ENCODE assay signal across 8 cellular contexts in genomic region chr12:38904417-38904931, GRCh38. TPM values are rescaled to one million over a fixed set of nuclear protein-coding genes. Genes with fewer than 3 reads are reported as not detected.
DNase-seq lines count a peak whose midpoint lies in the region; TF ChIP-seq lines count a peak whose summit lies in the region.
"Not testable (repeated sequence)": the region's sequence is repeated elsewhere in the genome, so short reads cannot be mapped to it uniquely, and the experiment has no call there.

No MANE protein-coding gene starts in this region.

- H3K4ac ChIP-seq in mesendoderm (ENCODE audit: low read depth, low read length); trophoblast cell (ENCODE audit: low read depth, low read length): not testable (repeated sequence)

- not testable (repeated sequence) for H3K36me3 ChIP-seq in mesendoderm (ENCODE audit: control insufficient read depth, insufficient read depth, low read length); trophoblast cell (ENCODE audit: control insufficient read depth in 1 of 2, insufficient read depth in 2 of 2, low read length in 2 of 2); tibial artery

- H3K23ac ChIP-seq in mesendoderm (ENCODE audit: low read length); trophoblast cell (ENCODE audit: low read length): not testable (repeated sequence)

- H3K27ac ChIP-seq in RWPE1 = peak overlapping the region; percentile 99
- peak overlapping the region; percentile 60 for H3K27ac ChIP-seq in cingulate gyrus (ENCODE audit: low read depth, low read length)
- peak overlapping the region; percentile 80 for H3K27ac ChIP-seq in mesendoderm (ENCODE audit: low read depth, low read length)
- H3K27ac ChIP-seq in trophoblast cell (ENCODE audit: low read depth, low read length) = peak overlapping the region; percentile 80
- peak overlapping the region; percentile 93 to 97 for H3K27ac ChIP-seq in tibial artery

- peaks cover 37% of the 10 kb centered on the region for H3K36me3 Mint-ChIP-seq in Calu3 (ENCODE audit: insufficient read depth, unreplicated experiment)
- not testable (repeated sequence) for H3K36me3 Mint-ChIP-seq in activated naive CD4-positive, alpha-beta T cell treated with anti-CD3 and anti-CD28 coated beads, Interleukin-2, amount 50 U/mL, for 24 hours; glutamatergic neuron (ENCODE audit: unreplicated experiment)

- H3K27ac Mint-ChIP-seq in Calu3 (ENCODE audit: unreplicated experiment) (peak overlapping the region; percentile 88), glutamatergic neuron (ENCODE audit: unreplicated experiment) (peak overlapping the region; percentile 52)
- peak overlapping the region; percentile 86 for H3K27ac Mint-ChIP-seq in activated naive CD4-positive, alpha-beta T cell treated with anti-CD3 and anti-CD28 coated beads, Interleukin-2, amount 50 U/mL, for 24 hours

- not testable (repeated sequence) for BruUV-seq in Calu3 (replicated peaks; lab: Mats Ljungman, UMichigan)

- TF ChIP-seq CTCF in Calu3 (IDR thresholded peaks at IDR 0.05; ENCODE audit: unreplicated experiment); RWPE1 (conservative IDR thresholded peaks at IDR 0.05; ENCODE audit: low read depth); glutamatergic neuron (IDR thresholded peaks at IDR 0.05; ENCODE audit: partially characterized antibody, unreplicated experiment); tibial artery (IDR thresholded peaks at IDR 0.05): not testable (repeated sequence)

- H3K9me3 ChIP-seq in trophoblast cell (ENCODE audit: insufficient read depth, low read depth, low read length); tibial artery: not testable (repeated sequence)

- peak overlapping the region; percentile 86 for H3K9ac ChIP-seq in mesendoderm (ENCODE audit: low read length)
- H3K9ac ChIP-seq in trophoblast cell (ENCODE audit: low read length) = not testable (repeated sequence)

- not testable (repeated sequence) for H2BK5ac ChIP-seq in mesendoderm (ENCODE audit: low read length); trophoblast cell (ENCODE audit: low read depth, low read length, poor library complexity)

- POLR2A ChIA-PET in RWPE1 (lab: Yijun Ruan, JAX; ENCODE audit: low non-redundant PET) = not testable (repeated sequence)

- H4K5ac ChIP-seq in mesendoderm (ENCODE audit: low read length) = not testable (repeated sequence)

- not testable (repeated sequence) for H3K79me2 ChIP-seq in mesendoderm (ENCODE audit: control insufficient read depth, insufficient read depth, low read length); trophoblast cell (ENCODE audit: control insufficient read depth, insufficient read depth, low read length, poor library complexity)

- H3K4me2 ChIP-seq in mesendoderm (ENCODE audit: low read length) = peak overlapping the region; percentile 31
- H3K4me2 ChIP-seq in trophoblast cell (ENCODE audit: low read length) = peak overlapping the region; percentile 86

- not testable (repeated sequence) for H3K4me1 ChIP-seq in mesendoderm (ENCODE audit: control insufficient read depth, low read depth, low read length); trophoblast cell (ENCODE audit: control insufficient read depth in 1 of 2, insufficient read depth in 2 of 2, low read length in 2 of 2)
- H3K4me1 ChIP-seq in tibial artery = peaks cover 0 to 22% (median 0%) of the 10 kb centered on the region in 4 donors

- not testable (repeated sequence) for H2BK12ac ChIP-seq in trophoblast cell (ENCODE audit: low read length)

- WGBS in mesendoderm (ENCODE audit: extremely low coverage, insufficient coverage, low lambda C conversion rate) = no CpG with 5 or more reads among the region's 23 CpGs
- WGBS in trophoblast cell (ENCODE audit: extremely low coverage, insufficient coverage, insufficient read length) = no CpG with 5 or more reads among the region's 23 CpGs

- H3K9me3 Mint-ChIP-seq in Calu3 (ENCODE audit: low read depth, unreplicated experiment); activated naive CD4-positive, alpha-beta T cell treated with anti-CD3 and anti-CD28 coated beads, Interleukin-2, amount 50 U/mL, for 24 hours; glutamatergic neuron (ENCODE audit: unreplicated experiment): not testable (repeated sequence)

- H3K4me1 Mint-ChIP-seq in Calu3 (ENCODE audit: low read depth, unreplicated experiment) = peaks cover 12% of the 10 kb centered on the region
- peaks cover 33% of the 10 kb centered on the region for H3K4me1 Mint-ChIP-seq in activated naive CD4-positive, alpha-beta T cell treated with anti-CD3 and anti-CD28 coated beads, Interleukin-2, amount 50 U/mL, for 24 hours
- H3K4me1 Mint-ChIP-seq in glutamatergic neuron (ENCODE audit: low read depth, unreplicated experiment) = not testable (repeated sequence)

- not testable (repeated sequence) for H3K4me3 ChIP-seq in mesendoderm (ENCODE audit: low read length); trophoblast cell (ENCODE audit: low read depth, low read length)
- peak overlapping the region; percentile 60 to 93 for H3K4me3 ChIP-seq in tibial artery

- not testable (repeated sequence) for H2BK120ac ChIP-seq in mesendoderm (ENCODE audit: low read depth, low read length)
- peak overlapping the region; percentile 54 for H2BK120ac ChIP-seq in trophoblast cell (ENCODE audit: insufficient read depth, low read length, poor library complexity)

- H4K12ac ChIP-seq in trophoblast cell (ENCODE audit: low read depth, low read length) = peak overlapping the region; percentile 81

- not testable (repeated sequence) for H3K18ac ChIP-seq in mesendoderm (ENCODE audit: low read length); trophoblast cell (ENCODE audit: low read length)

- CTCF ChIA-PET in Calu3 (lab: Charles Lee) = interaction anchor here (1.3 to 2.7 kb wide), 4 partner anchors 12 to 520 kb away, joined by 3 to 10 read pairs (median 6); no protein-coding TSS in a partner anchor
- CTCF ChIA-PET in RWPE1 (lab: Yijun Ruan, JAX) = interaction anchor here (0.6 to 0.8 kb wide), 2 partner anchors 149 to 223 kb away, joined by 3 to 4 read pairs; no protein-coding TSS in a partner anchor

- H3K27me3 Mint-ChIP-seq in Calu3 (ENCODE audit: unreplicated experiment); activated naive CD4-positive, alpha-beta T cell treated with anti-CD3 and anti-CD28 coated beads, Interleukin-2, amount 50 U/mL, for 24 hours; glutamatergic neuron (ENCODE audit: unreplicated experiment): not testable (repeated sequence)

- H4K91ac ChIP-seq in trophoblast cell (ENCODE audit: low read depth, low read length) = peak overlapping the region; percentile 61

- not testable (repeated sequence) for H3K79me1 ChIP-seq in mesendoderm (ENCODE audit: low read length)
- H3K79me1 ChIP-seq in trophoblast cell (ENCODE audit: low read length) = peaks cover 18% of the 10 kb centered on the region

- H3K4me3 Mint-ChIP-seq in Calu3 (ENCODE audit: low read depth, unreplicated experiment) (peak overlapping the region; percentile 90), glutamatergic neuron (ENCODE audit: unreplicated experiment) (peak overlapping the region; percentile 90)
- peak overlapping the region; percentile 81 for H3K4me3 Mint-ChIP-seq in activated naive CD4-positive, alpha-beta T cell treated with anti-CD3 and anti-CD28 coated beads, Interleukin-2, amount 50 U/mL, for 24 hours

- intact Hi-C loops in Calu3 (cut with micrococcal nuclease; ENCODE audit: unreplicated experiment) = loop anchor here (10.0 kb wide), 2 partner anchors 240 to 850 kb away; no protein-coding TSS in a partner anchor
- intact Hi-C loops in tibial artery (cut with DNase I; ENCODE audit: low total_unique reads) = not testable (repeated sequence)

- H4K8ac ChIP-seq in mesendoderm (ENCODE audit: low read depth, low read length) = not testable (repeated sequence)
- H4K8ac ChIP-seq in trophoblast cell (ENCODE audit: low read depth, low read length) = peak overlapping the region; percentile 90

- H3K14ac ChIP-seq in trophoblast cell (ENCODE audit: low read length) = not testable (repeated sequence)

- not testable (repeated sequence) for H2AK5ac ChIP-seq in mesendoderm (ENCODE audit: low read length); trophoblast cell (ENCODE audit: low read length)

- H3K56ac ChIP-seq in mesendoderm (ENCODE audit: low read length) = peak overlapping the region; percentile 94

- not testable (repeated sequence) for DNase-seq in Calu3; RWPE1 (ENCODE audit: low spot score); glutamatergic neuron; mesendoderm; trophoblast cell; tibial artery

- not testable (repeated sequence) for H3K27me3 ChIP-seq in mesendoderm (ENCODE audit: insufficient read depth, low read length, poor library complexity); trophoblast cell (ENCODE audit: insufficient read depth, low read length); tibial artery

- H2AFZ ChIP-seq in trophoblast cell (ENCODE audit: insufficient read depth, low read length, poor library complexity) = peak overlapping the region; percentile 92

- not testable (repeated sequence) for H2BK15ac ChIP-seq in mesendoderm (replicated peaks; ENCODE audit: low read depth)

RNA-seq across cellular contexts. Expression of gene CPNE8, which starts 0.9 kb away (rescaled TPM):
- total RNA-seq in Calu3 (2022) = 17.8 and 18.6 TPM in 2 replicates
- total RNA-seq in glutamatergic neuron (ENCODE audit: unreplicated experiment) = 5.9 TPM
- polyA plus RNA-seq in mesendoderm (2013, experiment 1 of 2) = 2.4 TPM
- 2.9 TPM for polyA plus RNA-seq in mesendoderm (2013, experiment 2 of 2)
- polyA plus RNA-seq in trophoblast cell (2013) = 5.7 and 6.6 TPM in 2 replicates
